ENCODE assay signal across 10 cellular contexts in genomic region chr4:113708250-113708649, GRCh38. TPM values are rescaled to one million over a fixed set of nuclear protein-coding genes. Genes with fewer than 3 reads are reported as not detected.
A peak's percentile ranks its signal among the peaks of the same experiment; 100 is the strongest.
DNase-seq lines count a peak whose midpoint lies in the region; ATAC-seq and TF ChIP-seq lines count a peak whose summit lies in the region.
"Had no signal": no experiment of that assay in that cellular context is flagged by ENCODE, and none has a peak within 500 bp of the region (broad histone marks: within the 10 kb centered on the region; RNA-seq: fewer than 3 reads in every experiment).

No MANE protein-coding gene starts in this region.

- peaks cover 40% of the 10 kb centered on the region for H3K4me1 Mint-ChIP-seq in activated CD4-positive, alpha-beta memory T cell treated with anti-CD3 and anti-CD28 coated beads for 36 hours (ENCODE audit: low read depth)
- H3K4me1 Mint-ChIP-seq: nephron progenitor cell had no signal

- TF ChIP-seq POLR2A in GM18505 (IDR thresholded peaks at IDR 0.05; ENCODE audit: borderline replicate concordance, extremely low read depth, insufficient read depth, insufficient read length), result no peak

- H3K27me3 Mint-ChIP-seq in activated CD4-positive, alpha-beta memory T cell treated with anti-CD3 and anti-CD28 coated beads for 36 hours, result no peaks in the 10 kb centered on the region

- ATAC-seq in GM18505 (IDR thresholded peaks at IDR 0.05; ENCODE audit: unreplicated experiment), result peak; percentile 56
- ATAC-seq in GM21723 (IDR thresholded peaks at IDR 0.05; ENCODE audit: unreplicated experiment), result peak; percentile 64

- H3K27ac Mint-ChIP-seq in activated CD4-positive, alpha-beta memory T cell treated with anti-CD3 and anti-CD28 coated beads for 36 hours, result no peak overlapping the region
- H3K27ac Mint-ChIP-seq: nephron progenitor cell had no signal

- intact Hi-C loops in activated CD4-positive, alpha-beta memory T cell treated with anti-CD3 and anti-CD28 coated beads for 36 hours (cut with micrococcal nuclease), result no loop called here

- peaks cover 5% of the 10 kb centered on the region for H3K36me3 Mint-ChIP-seq in activated CD4-positive, alpha-beta memory T cell treated with anti-CD3 and anti-CD28 coated beads for 36 hours

- H3K4me3 Mint-ChIP-seq in activated CD4-positive, alpha-beta memory T cell treated with anti-CD3 and anti-CD28 coated beads for 36 hours, result no peak overlapping the region
- H3K4me3 Mint-ChIP-seq: nephron progenitor cell had no signal

- CTCF ChIA-PET in activated CD4-positive, alpha-beta memory T cell treated with anti-CD3 and anti-CD28 coated beads for 36 hours (lab: Charles Lee), result interaction anchor here (0.6 kb wide), 1 partner anchor 313 kb away, joined by 3 read pairs; no protein-coding TSS in a partner anchor

- POLR2A ChIA-PET in activated CD4-positive, alpha-beta memory T cell treated with anti-CD3 and anti-CD28 coated beads for 36 hours (lab: Charles Lee), result no interaction called here

- H3K9me3 Mint-ChIP-seq in activated CD4-positive, alpha-beta memory T cell treated with anti-CD3 and anti-CD28 coated beads for 36 hours, result no peaks in the 10 kb centered on the region
- H3K9me3 Mint-ChIP-seq: nephron progenitor cell had no signal

- DNase-seq in LHCN-M2 (ENCODE audit: low read depth) (peak; percentile 50), fibroblast of peridontal ligament (ENCODE audit: extremely low read depth) (peak; percentile 31), NCI-H1436 (lab: John Stamatoyannopoulos, UW) (no peak), NOMO-1 treated with DMSO at 0.1 percent for 48 hours (lab: John Stamatoyannopoulos, UW; ENCODE audit: unreplicated experiment) (no peak), occipital lobe (lab: John Stamatoyannopoulos, UW) (no peak)
- DNase-seq in activated CD4-positive, alpha-beta memory T cell treated with anti-CD3 and anti-CD28 coated beads for 36 hours, result no peak
- DNase-seq: heart right ventricle, nephron progenitor cell had no signal

RNA-seq across cellular contexts. Expression of gene CAMK2D, which starts 53.3 kb away (rescaled TPM):
- total RNA-seq in LHCN-M2 (2014; rRNA removed) (73.6 and 99.8 TPM in 2 replicates), occipital lobe (78.9 TPM)
- polyA plus RNA-seq in LHCN-M2 (2012), result 43.6 TPM
- total RNA-seq in activated CD4-positive, alpha-beta memory T cell treated with anti-CD3 and anti-CD28 coated beads for 36 hours, result 10 to 100 TPM; 82.5 to 82.9 TPM

Comparison
In these comparisons a context has a peak if more than half of its experiments do, and no peak if none do; other contexts are left out.
1. DNase-seq: peak in LHCN-M2 (single experiment) and fibroblast of peridontal ligament (single experiment); none in NCI-H1436 (single experiment), NOMO-1 treated with DMSO at 0.1 percent for 48 hours (single experiment), occipital lobe (single experiment) and activated CD4-positive, alpha-beta memory T cell treated with anti-CD3 and anti-CD28 coated beads for 36 hours (single experiment).